Comparison of ENCODE assay signal across 24 cellular contexts in genomic region chr2:133574620-133575019, GRCh38. TPM values are rescaled to one million over a fixed set of nuclear protein-coding genes. Genes with fewer than 3 reads are reported as not detected.
DNase-seq lines count a peak whose midpoint lies in the region; ATAC-seq, FAIRE-seq and TF ChIP-seq lines count a peak whose summit lies in the region.
"Had no signal": no experiment of that assay in that cellular context is flagged by ENCODE, and none has a peak within 500 bp of the region (broad histone marks: within the 10 kb centered on the region; RNA-seq: fewer than 3 reads in every experiment).

No MANE protein-coding gene starts in this region.

- H3K4me1 ChIP-seq in PC-3 (ENCODE audit: insufficient read depth, low read length) = peaks cover 46% of the 10 kb centered on the region
- H3K4me1 ChIP-seq in left lung = no peaks in the 10 kb centered on the region
- peaks cover 0 to 3% of the 10 kb centered on the region in 2 donors for H3K4me1 ChIP-seq in thyroid gland
- peaks cover 2% of the 10 kb centered on the region for H3K4me1 ChIP-seq in mesenchymal stem cell (ENCODE audit: control insufficient read depth, insufficient read depth, low read depth, low read length)
- peaks cover 0 to 3% of the 10 kb centered on the region in 2 donors for H3K4me1 ChIP-seq in small intestine (ENCODE audit: control insufficient read depth in 2 of 2, insufficient read depth in 1 of 2, low read depth in 1 of 2, low read length in 1 of 2)

- H3K9ac ChIP-seq in PC-3 (ENCODE audit: low read length) (no peak overlapping the region), mesenchymal stem cell (ENCODE audit: low read length) (no peak overlapping the region)

- no peak for ATAC-seq in PC-3
- peak; percentile 72 for ATAC-seq in left lung
- ATAC-seq: Right ventricle myocardium inferior had no signal

- H3K27ac ChIP-seq in PC-3 (ENCODE audit: low read length) = peak overlapping the region; percentile 6; the same call in 1 of the 2 replicates
- no peak overlapping the region for H3K27ac ChIP-seq in left lung
- peak overlapping the region in 1 of 3 donors; percentile 15 for H3K27ac ChIP-seq in thyroid gland
- H3K27ac ChIP-seq in mesenchymal stem cell (ENCODE audit: low read length, poor library complexity, severe bottlenecking) = no peak overlapping the region
- no peak overlapping the region for H3K27ac ChIP-seq in small intestine (ENCODE audit: low read depth in 1 of 2, low read length in 1 of 2)
- H3K27ac ChIP-seq: HL-60, SJSA1 had no signal

- no peaks in the 10 kb centered on the region for H3K79me1 ChIP-seq in mesenchymal stem cell (replicated peaks; ENCODE audit: low read length, poor library complexity, severe bottlenecking)

- no peak overlapping the region for H3K4me3 ChIP-seq in PC-3 (ENCODE audit: low read length)
- H3K4me3 ChIP-seq in left lung = no peak overlapping the region
- no peak overlapping the region for H3K4me3 ChIP-seq in thyroid gland (replicated peaks in 1 of 3)
- no peak overlapping the region for H3K4me3 ChIP-seq in mesenchymal stem cell (ENCODE audit: insufficient read depth in 1 of 2, low read depth in 1 of 2, low read length in 2 of 2)
- H3K4me3 ChIP-seq in small intestine (ENCODE audit: low read depth in 1 of 2, low read length in 2 of 2) = no peak overlapping the region
- H3K4me3 ChIP-seq: SJSA1 had no signal

- H3K9me2 ChIP-seq in PC-3 (replicated peaks; ENCODE audit: low read length) = 0 out of 2 replicates have a peak, but pooled peaks cover 3% of the 10 kb centered on the region

- WGBS in thyroid gland, 2 donors = 100% methylated on average over 1 of the region's 1 CpG; no CpG with 5 or more reads in 1 of the 2 donors
- WGBS in mesenchymal stem cell = 64% methylated on average over 1 of the region's 1 CpG
- WGBS in small intestine, 3 donors = 61 to 70% (median 65%) methylated on average over 1 of the region's 1 CpG

- no peak overlapping the region for H4K8ac ChIP-seq in mesenchymal stem cell (ENCODE audit: low read length)

- H3F3A ChIP-seq in PC-3 (ENCODE audit: low read length, unreplicated experiment) = peaks cover 2% of the 10 kb centered on the region

- intact Hi-C loops in PC-3 (cut with micrococcal nuclease) = no loop called here
- intact Hi-C loops in left lung (cut with DNase I) = no loop called here
- intact Hi-C loops in thyroid gland (cut with DNase I) = no loop called here

- H3K27me3 ChIP-seq in PC-3 (ENCODE audit: low read length) = no peaks in the 10 kb centered on the region
- H3K27me3 ChIP-seq in left lung = no peaks in the 10 kb centered on the region
- no peaks in the 10 kb centered on the region for H3K27me3 ChIP-seq in thyroid gland
- peaks cover 0 to 3% of the 10 kb centered on the region in 2 experiments for H3K27me3 ChIP-seq in mesenchymal stem cell (ENCODE audit: control insufficient read depth in 1 of 2, insufficient read depth in 1 of 2, low read length in 2 of 2)
- no peaks in the 10 kb centered on the region for H3K27me3 ChIP-seq in small intestine (ENCODE audit: control insufficient read depth in 2 of 2, insufficient read depth in 2 of 2, low read length in 2 of 2)
- H3K27me3 ChIP-seq: SJSA1 had no signal

- peak; percentile 45 for DNase-seq in M059J (ENCODE audit: low read depth)
- peak; percentile 47 for DNase-seq in PC-3
- peak in 1 of 2 donors; percentile 40 for DNase-seq in left lung
- peak; percentile 28 to 46 for DNase-seq in thyroid gland
- DNase-seq in mesenchymal stem cell = no peak
- no peak for DNase-seq in small intestine
- no peak for DNase-seq in MV-4-11 (lab: John Stamatoyannopoulos, UW)
- DNase-seq: CD4-positive, CD25-positive, alpha-beta regulatory T cell; H9; HFFc6; Karpas-422; NCI-H1048; NCI-H1436; NCI-H1930; NCI-H226; NCI-H774; OCI-M1 had no signal

- no peak for FAIRE-seq in small intestine (lab: Jason Lieb, UNC)
- FAIRE-seq: GM12891, HTR-8/SVneo had no signal

- no TSS peak for BruUV-seq in PC-3 (replicated peaks; lab: Mats Ljungman, UMichigan)

- no peak overlapping the region for H3K14ac ChIP-seq in mesenchymal stem cell (ENCODE audit: low read length in 2 of 2)

- no peak for TF ChIP-seq POLR2A in thyroid gland (IDR thresholded peaks at IDR 0.05)

- TF ChIP-seq CTCF in PC-3 (conservative IDR thresholded peaks at IDR 0.05; ENCODE audit: low read depth, low read length) (no peak), left lung (IDR thresholded peaks at IDR 0.05) (no peak), thyroid gland (IDR thresholded peaks at IDR 0.05) (no peak)

- H3K36me3 ChIP-seq in PC-3 (ENCODE audit: low read depth, low read length) (no peaks in the 10 kb centered on the region), left lung (no peaks in the 10 kb centered on the region), thyroid gland (no peaks in the 10 kb centered on the region), mesenchymal stem cell (ENCODE audit: control insufficient read depth in 1 of 2, insufficient read depth in 2 of 2, low read depth in 1 of 2, low read length in 2 of 2) (no peaks in the 10 kb centered on the region), small intestine (ENCODE audit: control insufficient read depth in 2 of 2, insufficient read depth in 2 of 2, low read length in 2 of 2) (no peaks in the 10 kb centered on the region)
- H3K36me3 ChIP-seq: SJSA1 had no signal

- H4K20me1 ChIP-seq in PC-3 (ENCODE audit: low read length) = no peaks in the 10 kb centered on the region

- no peak overlapping the region for H4K91ac ChIP-seq in mesenchymal stem cell (ENCODE audit: low read length)

- H2AK5ac ChIP-seq in mesenchymal stem cell (ENCODE audit: low read length, severe bottlenecking) = no peak overlapping the region

- no peaks in the 10 kb centered on the region for H3K9me3 ChIP-seq in PC-3 (ENCODE audit: low read length)
- H3K9me3 ChIP-seq in left lung = no peaks in the 10 kb centered on the region
- H3K9me3 ChIP-seq in thyroid gland = no peaks in the 10 kb centered on the region
- no peaks in the 10 kb centered on the region for H3K9me3 ChIP-seq in mesenchymal stem cell (ENCODE audit: control insufficient read depth, low read length)
- H3K9me3 ChIP-seq in small intestine (ENCODE audit: control insufficient read depth, low read depth) = no peaks in the 10 kb centered on the region
- H3K9me3 ChIP-seq: SJSA1 had no signal

- no peak overlapping the region for H3K23ac ChIP-seq in mesenchymal stem cell (ENCODE audit: low read length in 2 of 2)

- H2AFZ ChIP-seq in PC-3 (ENCODE audit: low read length) (no peak overlapping the region), mesenchymal stem cell (ENCODE audit: low read depth, low read length) (no peak overlapping the region)

- no peaks in the 10 kb centered on the region for H3K79me2 ChIP-seq in PC-3 (ENCODE audit: low read length)

- POLR2A ChIA-PET in PC-3 (lab: Charles Lee; ENCODE audit: unreplicated experiment) = no interaction called here

- no peak overlapping the region for H3K4ac ChIP-seq in mesenchymal stem cell (ENCODE audit: low read depth in 1 of 2, low read length in 2 of 2)

- no peak overlapping the region for H2BK120ac ChIP-seq in mesenchymal stem cell (ENCODE audit: low read depth, low read length)

- H2BK15ac ChIP-seq in mesenchymal stem cell (ENCODE audit: low read depth, poor library complexity, severe bottlenecking) = no peak overlapping the region

- no peak overlapping the region for H2BK12ac ChIP-seq in mesenchymal stem cell (ENCODE audit: low read length in 2 of 2)

- peak overlapping the region in 1 of 2 experiments; percentile 5 for H3K18ac ChIP-seq in mesenchymal stem cell (ENCODE audit: low read depth in 1 of 2, low read length in 2 of 2)

- CTCF ChIA-PET in PC-3 (lab: Charles Lee) = interaction anchor here (0.6 kb wide), 1 partner anchor 80 kb away, joined by 3 read pairs; no protein-coding TSS in a partner anchor

- H2BK5ac ChIP-seq in mesenchymal stem cell (ENCODE audit: low read depth, low read length, poor library complexity, severe bottlenecking) = no peak overlapping the region

- H3K4me2 ChIP-seq in PC-3 (ENCODE audit: low read length) (no peak overlapping the region; the same call in 1 of the 2 replicates), mesenchymal stem cell (ENCODE audit: low read length, poor library complexity, severe bottlenecking) (no peak overlapping the region)

RNA-seq across cellular contexts. Expression of gene NCKAP5, which starts 6.4 kb away (rescaled TPM):
- 3.6 and 6.5 TPM in 2 replicates for total RNA-seq in M059J (2014; rRNA removed; shearing (Covaris generic))
- total RNA-seq in PC-3 (2014; rRNA removed) = 3.2 and 4.8 TPM in 2 replicates
- 1 to 10 TPM; 4.0 to 9.3 TPM for total RNA-seq in left lung
- 1 to 10 TPM in 1 of 4 donors, under 1 TPM in 3; 0.45 to 1.2 (median 0.76) TPM for total RNA-seq in thyroid gland
- 2.4 TPM for polyA plus RNA-seq in mesenchymal stem cell (2013, experiment 1 of 2)
- 2.5 TPM for polyA plus RNA-seq in mesenchymal stem cell (2013, experiment 2 of 2)
- polyA plus RNA-seq in small intestine = 1 to 10 TPM in 2 of 3 donors, under 1 TPM in 1; 0.52 to 7.8 (median 7.0) TPM
- total RNA-seq: CD4-positive, CD25-positive, alpha-beta regulatory T cell; G401; MCF 10A had no signal
- polyA plus RNA-seq: CD4-positive, CD25-positive, alpha-beta regulatory T cell had no signal

Comparison
In these comparisons a context has a peak if more than half of its experiments do, and no peak if none do; other contexts are left out.
1. DNase-seq: peak in M059J (single experiment), PC-3 (single experiment) and thyroid gland (2 of 2); none in mesenchymal stem cell (single experiment), small intestine (single experiment) and MV-4-11 (single experiment).